In the genomic region with DNA sequence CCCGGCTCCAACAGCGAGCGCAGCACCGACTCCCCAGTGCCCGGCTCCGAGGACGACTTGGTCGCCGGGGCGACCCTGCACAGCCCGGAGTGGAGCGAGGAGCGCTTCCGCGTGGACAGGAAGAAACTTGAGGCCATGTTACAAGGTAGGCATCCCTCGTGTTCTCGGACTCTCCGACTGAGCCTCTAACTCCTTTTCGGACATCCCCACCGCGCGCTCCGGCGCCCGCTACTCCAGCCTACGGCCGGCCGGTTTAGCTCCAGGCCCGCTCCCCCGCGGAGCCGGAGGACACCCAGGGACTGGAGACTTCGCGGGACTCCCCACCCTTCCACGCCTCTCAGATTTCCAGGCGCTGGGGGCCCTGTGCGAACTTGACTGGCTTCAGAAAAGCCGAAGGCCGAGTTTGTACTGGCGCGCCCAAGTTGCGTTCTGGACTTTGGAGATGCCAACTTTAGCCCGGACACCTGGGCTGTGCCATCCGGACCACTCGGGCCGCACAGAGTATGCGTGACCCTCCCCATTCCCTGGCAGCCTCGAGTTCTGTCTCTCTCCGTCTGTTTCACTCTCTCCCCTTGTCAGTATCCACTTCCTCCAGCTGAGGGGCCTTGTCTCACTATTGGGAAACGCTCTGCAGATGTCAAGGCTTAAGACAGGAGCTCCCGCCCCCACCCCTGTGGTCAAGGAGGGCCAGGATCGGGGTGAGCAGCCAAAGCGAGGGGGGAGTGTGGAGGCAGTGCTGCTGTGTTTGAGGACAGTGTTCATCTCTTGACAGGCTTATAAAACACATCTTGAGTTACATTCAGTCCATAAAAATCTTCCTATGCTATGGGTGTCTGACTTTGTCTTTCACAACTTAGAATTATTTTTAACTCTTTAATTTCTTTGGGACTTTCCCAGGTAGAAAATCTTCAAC, we compare ENCODE assay signal across 9 cellular contexts. TPM values are rescaled to one million over a fixed set of nuclear protein-coding genes. Genes with fewer than 3 reads are reported as not detected.
DNase-seq lines count a peak whose midpoint lies in the region; ATAC-seq and TF ChIP-seq lines count a peak whose summit lies in the region.
"Had no signal": no experiment of that assay in that cellular context is flagged by ENCODE, and none has a peak within 500 bp of the region (broad histone marks: within the 10 kb centered on the region; RNA-seq: fewer than 3 reads in every experiment).

No MANE protein-coding gene starts in this region.

- H3K4me3 ChIP-seq in AG04450 (ENCODE audit: low read depth, low read length): peak overlapping the region; percentile 86

- H3K4me1 Mint-ChIP-seq in stimulated activated memory B cell treated with anti-CD40 and anti-IgM and Interleukin-4, amounts not matched to agents 10 μg/mL and 1 μg/mL and 100 μg/mL, for 72 hours: peaks cover 14% of the 10 kb centered on the region

- CTCF ChIA-PET in AG04450 (lab: Charles Lee): interaction anchor here (1.3 to 1.8 kb wide), 2 partner anchors 55 to 99 kb away, joined by 3 to 4 read pairs; no protein-coding TSS in a partner anchor
- CTCF ChIA-PET in RWPE1 (lab: Yijun Ruan, JAX): interaction anchor here (2.3 kb wide), 1 partner anchor 18 kb away, joined by 7 read pairs; no protein-coding TSS in a partner anchor

- H3K27me3 Mint-ChIP-seq in stimulated activated memory B cell treated with anti-CD40 and anti-IgM and Interleukin-4, amounts not matched to agents 10 μg/mL and 1 μg/mL and 100 μg/mL, for 72 hours: peaks cover 43% of the 10 kb centered on the region

- H3K27me3 ChIP-seq in AG04450 (ENCODE audit: control insufficient read depth, insufficient read depth, low read length): no peaks in the 10 kb centered on the region

- no peak for TF ChIP-seq CTCF in AG04450 (IDR thresholded peaks at IDR 0.05; ENCODE audit: low read depth, low read length)
- TF ChIP-seq CTCF in RWPE1 (conservative IDR thresholded peaks at IDR 0.05; ENCODE audit: low read depth): no peak

- H3K9me3 ChIP-seq in AG04450 (ENCODE audit: control insufficient read depth, insufficient read depth, low read length): no peaks in the 10 kb centered on the region

- peak; percentile 19 for ATAC-seq in GM19372 (IDR thresholded peaks at IDR 0.05; ENCODE audit: low read depth, unreplicated experiment)
- peak; percentile 60 for ATAC-seq in left lobe of liver
- peak; percentile 40 for ATAC-seq in stimulated activated memory B cell treated with anti-CD40 and anti-IgM and Interleukin-4, amounts not matched to agents 10 μg/mL and 1 μg/mL and 100 μg/mL, for 72 hours
- no peak for ATAC-seq in HG03442 (IDR thresholded peaks at IDR 0.05; ENCODE audit: unreplicated experiment)
- no peak for ATAC-seq in GM19455 (IDR thresholded peaks at IDR 0.05; ENCODE audit: unreplicated experiment)
- ATAC-seq: HCT116 had no signal

- POLR2A ChIA-PET in AG04450 (lab: Yijun Ruan, JAX): interaction anchor here (0.7 to 2.0 kb wide), 5 partner anchors 56 to 148 kb away, joined by 3 to 13 read pairs (median 6); no protein-coding TSS in a partner anchor
- POLR2A ChIA-PET in RWPE1 (lab: Yijun Ruan, JAX; ENCODE audit: low non-redundant PET): no interaction called here

- DNase-seq in AG04450 (ENCODE audit: low read depth, low spot score): peak; percentile 63
- DNase-seq in RWPE1 (ENCODE audit: low spot score): peak; percentile 36
- peak; percentile 64 for DNase-seq in ecto neural progenitor cell (ENCODE audit: low spot score)
- DNase-seq in left lobe of liver (ENCODE audit: low spot score): peak; percentile 44

- peak overlapping the region; percentile 66 for H3K4me3 Mint-ChIP-seq in stimulated activated memory B cell treated with anti-CD40 and anti-IgM and Interleukin-4, amounts not matched to agents 10 μg/mL and 1 μg/mL and 100 μg/mL, for 72 hours

- peak overlapping the region; percentile 87 for H3K27ac ChIP-seq in AG04450 (ENCODE audit: low read depth, low read length)
- H3K27ac ChIP-seq in RWPE1: peak overlapping the region; percentile 63

- no peaks in the 10 kb centered on the region for H3K9me3 Mint-ChIP-seq in stimulated activated memory B cell treated with anti-CD40 and anti-IgM and Interleukin-4, amounts not matched to agents 10 μg/mL and 1 μg/mL and 100 μg/mL, for 72 hours

- no peak overlapping the region for H3K27ac Mint-ChIP-seq in stimulated activated memory B cell treated with anti-CD40 and anti-IgM and Interleukin-4, amounts not matched to agents 10 μg/mL and 1 μg/mL and 100 μg/mL, for 72 hours

- no peaks in the 10 kb centered on the region for H3K36me3 Mint-ChIP-seq in stimulated activated memory B cell treated with anti-CD40 and anti-IgM and Interleukin-4, amounts not matched to agents 10 μg/mL and 1 μg/mL and 100 μg/mL, for 72 hours

RNA-seq across cellular contexts. Expression of gene BICC1, which starts 0.8 kb away (rescaled TPM):
- 25.6 and 29.0 TPM in 2 replicates for polyA plus RNA-seq in AG04450 (2011; rRNA removed)
- 116 and 129 TPM in 2 replicates for polyA minus RNA-seq in AG04450 (2011; rRNA and poly(A)+ RNA removed)
- total RNA-seq in left lobe of liver: 1.6 TPM

Comparison
In these comparisons a context has a peak if more than half of its experiments do, and no peak if none do; other contexts are left out.
1. ATAC-seq: peak in GM19372 (single experiment), left lobe of liver (single experiment) and stimulated activated memory B cell treated with anti-CD40 and anti-IgM and Interleukin-4, amounts not matched to agents 10 μg/mL and 1 μg/mL and 100 μg/mL, for 72 hours (single experiment); none in HG03442 (single experiment) and GM19455 (single experiment).
2. Peak in every context shown above with its lines, with median percentiles within 50 percentile points of each other: DNase-seq.